ENCODE assay signal across 28 cellular contexts in genomic region chr6:161132384-161132783, GRCh38.
"Had no signal": no experiment of that assay in that cellular context is flagged by ENCODE, and none has a peak within 500 bp of the region (broad histone marks: within the 10 kb centered on the region; RNA-seq: fewer than 3 reads in every experiment).

No MANE protein-coding gene starts in this region.

- ATAC-seq: activated CD8-positive, alpha-beta T cell treated with anti-CD3 and anti-CD28 coated beads, Interleukin-2, amount 10 ng/mL, durations not matched to agents 7 days and 5 days; Panc1 had no signal

- H3K4me1 ChIP-seq: ascending aorta had no signal

- H3K4me2 ChIP-seq: SK-N-SH had no signal

- H3K27me3 ChIP-seq: ascending aorta, cardiac muscle cell, SJSA1 had no signal

- H3K9me3 ChIP-seq: ascending aorta, SJSA1, SK-N-SH had no signal

- H3K27ac ChIP-seq: ascending aorta, cardiac muscle cell, SJSA1, VCaP had no signal

- H3K4me3 Mint-ChIP-seq: activated CD8-positive, alpha-beta T cell treated with anti-CD3 and anti-CD28 coated beads, Interleukin-2, amount 10 ng/mL, durations not matched to agents 7 days and 5 days; activated naive CD4-positive, alpha-beta T cell treated with anti-CD3 and anti-CD28 coated beads, Interleukin-2, amount 50 U/mL, for 24 hours; activated naive CD8-positive, alpha-beta T cell treated with anti-CD3 and anti-CD28 coated beads, Interleukin-2, amount 10 ng/mL, durations not matched to agents 7 days and 5 days; activated T-cell treated with anti-CD3 and anti-CD28 coated beads, Interleukin-2, amount 50 U/mL, for 24 hours; central memory CD8-positive, alpha-beta T cell; T-helper 1 cell treated with Interleukin-12 subunit alpha and Interleukin-12 subunit beta and Interleukin-4 antibody, amounts not matched to agents 30 μg/mL and 1 μg/mL, for 36 hours had no signal

- DNase-seq: activated CD4-positive, alpha-beta T cell treated with anti-CD3 and anti-CD28 coated beads for 1 hour; activated CD4-positive, alpha-beta T cell treated with anti-CD3 and anti-CD28 coated beads for 48 hours; activated CD4-positive, CD25-positive, alpha-beta regulatory T cell; activated CD8-positive, alpha-beta T cell treated with anti-CD3 and anti-CD28 coated beads, Interleukin-2, amount 10 ng/mL, durations not matched to agents 7 days and 5 days; activated gamma-delta T cell; activated naive CD4-positive, alpha-beta T cell treated with Interleukin-2 at 50 U/mL for 16 hours; activated naive CD8-positive, alpha-beta T cell treated with anti-CD3 and anti-CD28 coated beads, Interleukin-2, amount 10 ng/mL, durations not matched to agents 7 days and 5 days; activated T-cell treated with anti-CD3 and anti-CD28 coated beads, Interleukin-2, amount 50 U/mL, for 24 hours; amygdala; Karpas-422; NCI-H1105; NCI-H1417 treated with DMSO at 0.1 percent for 48 hours; NCI-H187 treated with DMSO at 0.1 percent for 48 hours; NCI-H2081 treated with DMSO at 0.1 percent for 48 hours; NCI-H345; NCI-H524 treated with DMSO at 0.1 percent for 48 hours; SHP77 treated with DMSO at 0.1 percent for 48 hours; SK-N-SH; T-helper 9 cell had no signal

- H3K27me3 Mint-ChIP-seq: activated naive CD4-positive, alpha-beta T cell treated with anti-CD3 and anti-CD28 coated beads, Interleukin-2, amount 50 U/mL, for 24 hours; activated naive CD8-positive, alpha-beta T cell treated with anti-CD3 and anti-CD28 coated beads, Interleukin-2, amount 10 ng/mL, durations not matched to agents 7 days and 5 days; activated T-cell treated with anti-CD3 and anti-CD28 coated beads, Interleukin-2, amount 50 U/mL, for 24 hours; central memory CD8-positive, alpha-beta T cell had no signal

- H3K4me3 ChIP-seq: ascending aorta, cardiac muscle cell, SJSA1 had no signal

- H3K9ac ChIP-seq: SK-N-SH had no signal

- H3K27ac Mint-ChIP-seq: activated CD8-positive, alpha-beta T cell treated with anti-CD3 and anti-CD28 coated beads, Interleukin-2, amount 10 ng/mL, durations not matched to agents 7 days and 5 days; activated naive CD4-positive, alpha-beta T cell treated with anti-CD3 and anti-CD28 coated beads, Interleukin-2, amount 50 U/mL, for 24 hours; activated naive CD8-positive, alpha-beta T cell treated with anti-CD3 and anti-CD28 coated beads, Interleukin-2, amount 10 ng/mL, durations not matched to agents 7 days and 5 days; activated T-cell treated with anti-CD3 and anti-CD28 coated beads, Interleukin-2, amount 50 U/mL, for 24 hours; activated T-helper 2 cell treated with anti-CD3 and anti-CD28 coated beads, Interferon-gamma antibody, Interleukin-2, Interleukin-4, amounts not matched to agents 10 μg/mL and 5 μg/mL and 100 μg/mL, durations not matched to agents 14 hours and 24 hours and 36 hours; T-helper 1 cell treated with Interleukin-12 subunit alpha and Interleukin-12 subunit beta and Interleukin-4 antibody, amounts not matched to agents 30 μg/mL and 1 μg/mL, for 36 hours had no signal
